17 cellular contexts compared by ENCODE assay signal in the genomic region with DNA sequence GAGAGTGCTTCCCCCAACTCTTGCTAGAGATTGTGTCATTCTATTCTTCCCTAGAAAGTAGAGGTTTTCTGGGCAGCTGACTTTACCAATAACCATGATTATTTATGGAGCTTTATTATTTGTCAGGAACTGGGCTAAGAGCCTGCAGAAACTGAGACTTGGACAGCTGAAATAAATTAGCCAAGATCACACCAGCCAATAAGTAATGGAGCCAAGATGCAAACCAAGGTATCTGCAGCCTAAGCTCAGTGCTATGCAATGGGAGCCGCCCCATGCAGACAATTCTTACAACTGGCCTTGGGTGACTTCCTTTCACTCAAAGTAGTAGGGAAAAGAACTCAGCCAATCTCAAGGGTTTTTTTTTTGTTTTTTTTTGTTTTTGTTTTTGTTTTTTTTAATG.
DNase-seq lines count a peak whose midpoint lies in the region; ATAC-seq and TF ChIP-seq lines count a peak whose summit lies in the region.
"Had no signal": no experiment of that assay in that cellular context is flagged by ENCODE, and none has a peak within 500 bp of the region (broad histone marks: within the 10 kb centered on the region; RNA-seq: fewer than 3 reads in every experiment).

No MANE protein-coding gene starts in this region.

- DNase-seq in astrocyte of the cerebellum (ENCODE audit: low read depth) (peak; percentile 88), uterus (peak; percentile 33 to 51), aorta (no peak), colonic mucosa (no peak)
- DNase-seq: anterior cingulate cortex; CD4-positive, CD25-positive, alpha-beta regulatory T cell; cortex of kidney; KG1; NCI-H146; NCI-H345; ovary; SIG-M5; small intestine; thyroid gland had no signal

- intact Hi-C loops in uterus (cut with DNase I; ENCODE audit: low total_unique reads): no loop called here
- intact Hi-C loops in aorta (cut with DNase I): no loop called here
- intact Hi-C loops in colonic mucosa (cut with DNase I): no loop called here

- TF ChIP-seq CTCF in HEK293 (tag by site-specific recombination; IDR thresholded peaks at IDR 0.05) (no peak), astrocyte of the cerebellum (IDR thresholded peaks at IDR 0.05; ENCODE audit: low read depth, low read length, missing control alignments) (no peak), gastroesophageal sphincter (IDR thresholded peaks at IDR 0.05) (no peak), uterus (IDR thresholded peaks at IDR 0.05) (no peak), colonic mucosa (IDR thresholded peaks at IDR 0.05) (no peak)

- POLR2A ChIA-PET in HEK293 (lab: Yijun Ruan, JAX): no interaction called here

- peak; percentile 33 for ATAC-seq in gastroesophageal sphincter
- no peak for ATAC-seq in aorta (ENCODE audit: low FRiP score)
- ATAC-seq in HG03039 (IDR thresholded peaks at IDR 0.05; ENCODE audit: unreplicated experiment): no peak

- CTCF ChIA-PET in HEK293 (lab: Yijun Ruan, JAX): interaction anchor here (1.1 to 1.2 kb wide), 2 partner anchors 209 to 211 kb away, joined by 3 to 4 read pairs; no protein-coding TSS in a partner anchor

- no peak overlapping the region for H3K27ac ChIP-seq in HEK293 (ENCODE audit: extremely low read depth, low read depth, low read length)
- H3K27ac ChIP-seq in gastroesophageal sphincter: no peak overlapping the region
- no peak overlapping the region for H3K27ac ChIP-seq in uterus
- H3K27ac ChIP-seq in aorta (ENCODE audit: low read depth in 1 of 2, low read length in 2 of 2): no peak overlapping the region
- no peak overlapping the region for H3K27ac ChIP-seq in colonic mucosa
- H3K27ac ChIP-seq: ovary, thyroid gland had no signal

- no peak for TF ChIP-seq EP300 in gastroesophageal sphincter (IDR thresholded peaks at IDR 0.05)

- 30 to 38% methylated on average over 1 of the region's 1 CpG for WGBS in gastroesophageal sphincter (ENCODE audit: low coverage in 1 of 2), 2 donors
- 8 to 21% methylated on average over 1 of the region's 1 CpG for WGBS in aorta, 2 donors

- H3K9ac ChIP-seq in colonic mucosa (ENCODE audit: low read depth in 2 of 2, low read length in 2 of 2): no peak overlapping the region

- H3K36me3 ChIP-seq in HEK293 (ENCODE audit: control insufficient read depth in 2 of 2, insufficient read depth in 1 of 2, low read length in 2 of 2): no peaks in the 10 kb centered on the region; a peak in 1 of 3 replicates
- H3K36me3 ChIP-seq in gastroesophageal sphincter: no peaks in the 10 kb centered on the region
- no peaks in the 10 kb centered on the region for H3K36me3 ChIP-seq in uterus
- H3K36me3 ChIP-seq in aorta (ENCODE audit: control insufficient read depth in 1 of 2, insufficient read depth in 2 of 2, low read length in 1 of 2): no peaks in the 10 kb centered on the region
- no peaks in the 10 kb centered on the region for H3K36me3 ChIP-seq in colonic mucosa
- H3K36me3 ChIP-seq: ovary, thyroid gland had no signal

- in situ Hi-C loops in astrocyte of the cerebellum (cut with HindIII; ENCODE audit: low sequenced_read_pairs): no loop called here

- H3K4me3 ChIP-seq in HEK293 (ENCODE audit: low read depth, low read length): no peak overlapping the region
- H3K4me3 ChIP-seq in astrocyte of the cerebellum (ENCODE audit: low read depth, low read length): no peak overlapping the region
- no peak overlapping the region for H3K4me3 ChIP-seq in gastroesophageal sphincter
- no peak overlapping the region for H3K4me3 ChIP-seq in uterus
- H3K4me3 ChIP-seq in aorta (ENCODE audit: low read length in 2 of 2): no peak overlapping the region
- no peak overlapping the region for H3K4me3 ChIP-seq in colonic mucosa
- H3K4me3 ChIP-seq: ovary, thyroid gland had no signal

- H3K9me3 ChIP-seq in HEK293 (ENCODE audit: control insufficient read depth, insufficient read depth, low read depth, low read length) (no peaks in the 10 kb centered on the region), gastroesophageal sphincter (no peaks in the 10 kb centered on the region), uterus (no peaks in the 10 kb centered on the region), aorta (ENCODE audit: control insufficient read depth, low read length) (peaks cover 2% of the 10 kb centered on the region), colonic mucosa (no peaks in the 10 kb centered on the region)
- H3K9me3 ChIP-seq: ovary, thyroid gland had no signal

- no peaks in the 10 kb centered on the region for H3K27me3 ChIP-seq in gastroesophageal sphincter
- no peaks in the 10 kb centered on the region for H3K27me3 ChIP-seq in uterus
- H3K27me3 ChIP-seq in aorta (ENCODE audit: control insufficient read depth in 1 of 2, insufficient read depth in 2 of 2, low read length in 1 of 2): peaks cover 0 to 3% of the 10 kb centered on the region in 2 donors
- H3K27me3 ChIP-seq in colonic mucosa: no peaks in the 10 kb centered on the region
- H3K27me3 ChIP-seq: ovary, thyroid gland had no signal

- H3K4me1 ChIP-seq in HEK293 (ENCODE audit: control insufficient read depth, insufficient read depth, low read length) (peaks cover 10% of the 10 kb centered on the region), gastroesophageal sphincter (peaks cover 0 to 10% (median 0%) of the 10 kb centered on the region in 3 donors), uterus (no peaks in the 10 kb centered on the region), aorta (ENCODE audit: control insufficient read depth in 1 of 2, insufficient read depth in 2 of 2, low read length in 2 of 2) (no peaks in the 10 kb centered on the region), colonic mucosa (no peaks in the 10 kb centered on the region)
- H3K4me1 ChIP-seq: thyroid gland had no signal

- TF ChIP-seq POLR2A in gastroesophageal sphincter (IDR thresholded peaks at IDR 0.05) (no peak), uterus (IDR thresholded peaks at IDR 0.05) (no peak)

TF ChIP-seq in HEK293, 187 proteins besides CTCF, POLR2A, EP300 and RAD21:
- TF ChIP-seq ZNF350 (tag by site-specific recombination; IDR thresholded peaks at IDR 0.05): no peak
- TF ChIP-seq, protein P1, sequence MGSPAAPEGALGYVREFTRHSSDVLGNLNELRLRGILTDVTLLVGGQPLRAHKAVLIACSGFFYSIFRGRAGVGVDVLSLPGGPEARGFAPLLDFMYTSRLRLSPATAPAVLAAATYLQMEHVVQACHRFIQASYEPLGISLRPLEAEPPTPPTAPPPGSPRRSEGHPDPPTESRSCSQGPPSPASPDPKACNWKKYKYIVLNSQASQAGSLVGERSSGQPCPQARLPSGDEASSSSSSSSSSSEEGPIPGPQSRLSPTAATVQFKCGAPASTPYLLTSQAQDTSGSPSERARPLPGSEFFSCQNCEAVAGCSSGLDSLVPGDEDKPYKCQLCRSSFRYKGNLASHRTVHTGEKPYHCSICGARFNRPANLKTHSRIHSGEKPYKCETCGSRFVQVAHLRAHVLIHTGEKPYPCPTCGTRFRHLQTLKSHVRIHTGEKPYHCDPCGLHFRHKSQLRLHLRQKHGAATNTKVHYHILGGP (tag by site-specific recombination; IDR thresholded peaks at IDR 0.05): 0 out of 2 replicates have a peak, but pooled peaks have one; percentile 35
TF ChIP-seq in HEK293: peak in this region for 1.

Comparison
In these comparisons a context has a peak if more than half of its experiments do, and no peak if none do; other contexts are left out.
1. DNase-seq: peak in astrocyte of the cerebellum (single experiment) and uterus (2 of 2); none in aorta (0 of 2) and colonic mucosa (single experiment).